Comparison of ENCODE assay signal across 14 cellular contexts in the genomic region with DNA sequence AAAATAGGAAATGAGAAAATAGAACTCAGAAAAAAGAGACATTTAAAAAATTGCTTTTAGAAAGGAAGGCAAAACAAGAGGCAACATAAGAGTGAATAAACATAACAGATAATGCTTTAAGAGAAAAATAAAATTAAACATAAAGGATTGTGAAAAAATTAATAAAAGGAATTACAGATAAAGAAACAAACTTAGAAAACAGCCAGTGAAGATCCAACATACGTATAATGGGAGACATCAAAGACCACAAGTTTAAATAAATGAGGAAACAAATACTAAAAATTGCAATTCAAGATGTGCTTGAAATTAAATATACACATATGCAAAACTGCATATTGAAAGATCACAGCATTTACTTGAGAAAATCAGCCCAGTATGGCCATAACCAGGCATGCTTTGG.
A peak's percentile ranks its signal among the peaks of the same experiment; 100 is the strongest.
DNase-seq lines count a peak whose midpoint lies in the region; ATAC-seq and TF ChIP-seq lines count a peak whose summit lies in the region.
"Had no signal": no experiment of that assay in that cellular context is flagged by ENCODE, and none has a peak within 500 bp of the region (broad histone marks: within the 10 kb centered on the region; RNA-seq: fewer than 3 reads in every experiment).

No MANE protein-coding gene starts in this region.

- H3K27me3 Mint-ChIP-seq in CD8-positive, alpha-beta T cell (ENCODE audit: low read depth) = no peaks in the 10 kb centered on the region
- H3K27me3 Mint-ChIP-seq: activated CD8-positive, alpha-beta T cell treated with anti-CD3 and anti-CD28 coated beads for 36 hours; IgD-negative memory B cell; natural killer cell treated with Interleukin-12 subunit alpha and Interleukin-12 subunit beta and Interleukin-15 and Interleukin-18, amount 100 ng/mL, for 72 hours had no signal

- H3K36me3 Mint-ChIP-seq in CD8-positive, alpha-beta T cell = peaks cover 6% of the 10 kb centered on the region
- H3K36me3 Mint-ChIP-seq: IgD-negative memory B cell had no signal

- H3K4me3 ChIP-seq in HEK293 (ENCODE audit: low read depth, low read length) = no peak overlapping the region
- no peak overlapping the region for H3K4me3 ChIP-seq in astrocyte of the cerebellum (ENCODE audit: low read depth, low read length)
- H3K4me3 ChIP-seq in CD8-positive, alpha-beta T cell (ENCODE audit: low read depth, low read length) = no peak overlapping the region

- no peak overlapping the region for H3K27ac Mint-ChIP-seq in CD8-positive, alpha-beta T cell
- H3K27ac Mint-ChIP-seq: activated CD8-positive, alpha-beta T cell treated with anti-CD3 and anti-CD28 coated beads for 36 hours; IgD-negative memory B cell had no signal

- H3K4me1 Mint-ChIP-seq in CD8-positive, alpha-beta T cell (ENCODE audit: low read depth) = no peaks in the 10 kb centered on the region
- H3K4me1 Mint-ChIP-seq: IgD-negative memory B cell had no signal

- intact Hi-C loops in CD8-positive, alpha-beta T cell (cut with DNase I, micrococcal nuclease) = no loop called here

- H3K27ac ChIP-seq in HEK293 (ENCODE audit: extremely low read depth, low read depth, low read length) = no peak overlapping the region
- no peak overlapping the region for H3K27ac ChIP-seq in CD8-positive, alpha-beta T cell (ENCODE audit: low read depth, low read length)

- no peaks in the 10 kb centered on the region for H3K36me3 ChIP-seq in HEK293 (ENCODE audit: control insufficient read depth in 2 of 2, insufficient read depth in 1 of 2, low read length in 2 of 2)
- H3K36me3 ChIP-seq in CD8-positive, alpha-beta T cell (ENCODE audit: insufficient read depth, low read length) = no peaks in the 10 kb centered on the region

- no peak overlapping the region for H3K4me3 Mint-ChIP-seq in CD8-positive, alpha-beta T cell
- H3K4me3 Mint-ChIP-seq: activated CD8-positive, alpha-beta T cell treated with anti-CD3 and anti-CD28 coated beads for 36 hours; IgD-negative memory B cell; natural killer cell treated with Interleukin-12 subunit alpha and Interleukin-12 subunit beta and Interleukin-15 and Interleukin-18, amount 100 ng/mL, for 72 hours had no signal

- CTCF ChIA-PET in HEK293 (lab: Yijun Ruan, JAX) = no interaction called here
- CTCF ChIA-PET in CD8-positive, alpha-beta T cell (lab: Charles Lee) = no interaction called here

- no peak for ATAC-seq in CD8-positive, alpha-beta T cell
- no peak for ATAC-seq in HG03025 (IDR thresholded peaks at IDR 0.05; ENCODE audit: low FRiP score, unreplicated experiment)
- ATAC-seq: activated CD8-positive, alpha-beta T cell treated with anti-CD3 and anti-CD28 coated beads for 36 hours; left lobe of liver; natural killer cell treated with Interleukin-12 subunit alpha and Interleukin-12 subunit beta and Interleukin-15 and Interleukin-18, amount 100 ng/mL, for 72 hours had no signal

- no peak for TF ChIP-seq CTCF in HEK293 (tag by site-specific recombination; IDR thresholded peaks at IDR 0.05)
- TF ChIP-seq CTCF in astrocyte of the cerebellum (IDR thresholded peaks at IDR 0.05; ENCODE audit: low read depth, low read length, missing control alignments) = no peak
- TF ChIP-seq CTCF in CD8-positive, alpha-beta T cell (IDR thresholded peaks at IDR 0.05) = no peak

- DNase-seq in ACHN (peak; percentile 21), astrocyte of the cerebellum (ENCODE audit: low read depth) (peak; percentile 27), glomerular endothelial cell (ENCODE audit: extremely low read depth, low read depth, low spot score) (peak; percentile 12), HuH-7.5 (ENCODE audit: low spot score) (no peak), COLO668 (lab: John Stamatoyannopoulos, UW; ENCODE audit: unreplicated experiment) (no peak)
- DNase-seq in CD8-positive, alpha-beta T cell = no peak
- DNase-seq: activated CD8-positive, alpha-beta T cell treated with anti-CD3 and anti-CD28 coated beads for 36 hours; activated naive CD4-positive, alpha-beta T cell; T-helper 9 cell had no signal

- H3K4me1 ChIP-seq in HEK293 (ENCODE audit: control insufficient read depth, insufficient read depth, low read length) = no peaks in the 10 kb centered on the region
- H3K4me1 ChIP-seq in CD8-positive, alpha-beta T cell (ENCODE audit: insufficient read depth, low read length) = no peaks in the 10 kb centered on the region

- in situ Hi-C loops in ACHN (cut with HindIII; ENCODE audit: low pct_ligation_motif_present, low pct_unique_long_range_greater_than_20kb, low sequenced_read_pairs) = no loop called here
- in situ Hi-C loops in astrocyte of the cerebellum (cut with HindIII; ENCODE audit: low sequenced_read_pairs) = no loop called here

- POLR2A ChIA-PET in HEK293 (lab: Yijun Ruan, JAX) = no interaction called here
- POLR2A ChIA-PET in CD8-positive, alpha-beta T cell (lab: Charles Lee) = no interaction called here

- H3K27me3 ChIP-seq in CD8-positive, alpha-beta T cell (ENCODE audit: insufficient read depth, low read length) = no peaks in the 10 kb centered on the region

- no peaks in the 10 kb centered on the region for H3K9me3 ChIP-seq in HEK293 (ENCODE audit: control insufficient read depth, insufficient read depth, low read depth, low read length)
- H3K9me3 ChIP-seq in CD8-positive, alpha-beta T cell (ENCODE audit: low read length) = no peaks in the 10 kb centered on the region

- peaks cover 20% of the 10 kb centered on the region for H3K9me3 Mint-ChIP-seq in CD8-positive, alpha-beta T cell

TF ChIP-seq in HEK293, 187 proteins besides CTCF, POLR2A, EP300 and RAD21:
- TF ChIP-seq GLIS1 (tag by site-specific recombination; IDR thresholded peaks at IDR 0.05) = no peak
- TF ChIP-seq ZNF658 (tag by site-specific recombination; IDR thresholded peaks at IDR 0.05) = no peak
- no peak for TF ChIP-seq ZNF623 (tag by site-specific recombination; IDR thresholded peaks at IDR 0.05)
- TF ChIP-seq TRIM28 (IDR thresholded peaks at IDR 0.05; ENCODE audit: borderline replicate concordance, low read length) = peak; percentile 50; the same call in 1 of the 2 replicates
- TF ChIP-seq KLF8 (tag by site-specific recombination; IDR thresholded peaks at IDR 0.05) = no peak
- TF ChIP-seq ZNF837 (tag by site-specific recombination; IDR thresholded peaks at IDR 0.05) = no peak
- no peak for TF ChIP-seq ZNF19 (tag by site-specific recombination; IDR thresholded peaks at IDR 0.05; ENCODE audit: low read depth)
- TF ChIP-seq ZNF133 (tag by site-specific recombination; IDR thresholded peaks at IDR 0.05) = peak; percentile 94
- TF ChIP-seq KLF17 (tag by site-specific recombination; IDR thresholded peaks at IDR 0.05) = no peak
- TF ChIP-seq PRDM1 (tag by site-specific recombination; IDR thresholded peaks at IDR 0.05) = no peak
- TF ChIP-seq ZNF140 (tag by site-specific recombination; IDR thresholded peaks at IDR 0.05) = no peak
- no peak for TF ChIP-seq ZNF530 (tag by site-specific recombination; IDR thresholded peaks at IDR 0.05; ENCODE audit: low read depth)
- no peak for TF ChIP-seq GLIS2 (tag by site-specific recombination; IDR thresholded peaks at IDR 0.05)
- no peak for TF ChIP-seq HOXA7 (CRISPR knock-in tag; IDR thresholded peaks at IDR 0.05; ENCODE audit: borderline replicate concordance)
- TF ChIP-seq ZNF175 (tag by site-specific recombination; IDR thresholded peaks at IDR 0.05) = no peak
- TF ChIP-seq SETDB1 (IDR thresholded peaks at IDR 0.05; ENCODE audit: insufficient read length, low read length) = peak; percentile 95
- no peak for TF ChIP-seq ZNF311 (tag by site-specific recombination; IDR thresholded peaks at IDR 0.05; ENCODE audit: borderline replicate concordance)
TF ChIP-seq in HEK293: peak in this region for 3.

Comparison
In these comparisons a context has a peak if more than half of its experiments do, and no peak if none do; other contexts are left out.
1. DNase-seq: peak in ACHN (single experiment), astrocyte of the cerebellum (single experiment) and glomerular endothelial cell (single experiment); none in CD8-positive, alpha-beta T cell (0 of 7), HuH-7.5 (single experiment) and COLO668 (single experiment).